1 cellular context compared by ENCODE assay signal in the genomic region with DNA sequence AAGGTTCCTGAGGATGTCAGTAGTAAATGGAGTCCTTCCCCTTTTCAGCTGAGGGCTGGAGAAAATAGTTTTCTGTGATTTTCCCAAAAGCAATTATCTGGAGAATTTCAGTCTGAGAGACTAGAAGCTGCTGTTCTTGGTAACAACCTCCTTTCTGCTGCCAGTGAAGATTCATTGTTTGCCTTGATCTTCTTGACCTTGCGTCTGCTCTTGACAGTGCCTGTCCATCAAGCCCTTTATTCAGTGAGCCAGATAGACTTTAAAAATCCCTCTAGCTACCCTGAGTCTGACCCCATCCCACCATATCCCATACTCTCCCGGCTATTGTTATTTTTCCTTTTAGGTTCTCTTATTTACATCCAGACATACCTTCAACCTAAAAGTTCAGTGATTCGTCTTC.
TF ChIP-seq lines count a peak whose summit lies in the region.

No MANE protein-coding gene starts in this region.

TF ChIP-seq in HEK293, 187 proteins besides CTCF, POLR2A, EP300 and RAD21:
- TF ChIP-seq, protein P1, sequence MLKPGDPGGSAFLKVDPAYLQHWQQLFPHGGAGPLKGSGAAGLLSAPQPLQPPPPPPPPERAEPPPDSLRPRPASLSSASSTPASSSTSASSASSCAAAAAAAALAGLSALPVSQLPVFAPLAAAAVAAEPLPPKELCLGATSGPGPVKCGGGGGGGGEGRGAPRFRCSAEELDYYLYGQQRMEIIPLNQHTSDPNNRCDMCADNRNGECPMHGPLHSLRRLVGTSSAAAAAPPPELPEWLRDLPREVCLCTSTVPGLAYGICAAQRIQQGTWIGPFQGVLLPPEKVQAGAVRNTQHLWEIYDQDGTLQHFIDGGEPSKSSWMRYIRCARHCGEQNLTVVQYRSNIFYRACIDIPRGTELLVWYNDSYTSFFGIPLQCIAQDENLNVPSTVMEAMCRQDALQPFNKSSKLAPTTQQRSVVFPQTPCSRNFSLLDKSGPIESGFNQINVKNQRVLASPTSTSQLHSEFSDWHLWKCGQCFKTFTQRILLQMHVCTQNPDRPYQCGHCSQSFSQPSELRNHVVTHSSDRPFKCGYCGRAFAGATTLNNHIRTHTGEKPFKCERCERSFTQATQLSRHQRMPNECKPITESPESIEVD (tag by site-specific recombination; IDR thresholded peaks at IDR 0.05), result peak; percentile 84
- TF ChIP-seq, protein P2, sequence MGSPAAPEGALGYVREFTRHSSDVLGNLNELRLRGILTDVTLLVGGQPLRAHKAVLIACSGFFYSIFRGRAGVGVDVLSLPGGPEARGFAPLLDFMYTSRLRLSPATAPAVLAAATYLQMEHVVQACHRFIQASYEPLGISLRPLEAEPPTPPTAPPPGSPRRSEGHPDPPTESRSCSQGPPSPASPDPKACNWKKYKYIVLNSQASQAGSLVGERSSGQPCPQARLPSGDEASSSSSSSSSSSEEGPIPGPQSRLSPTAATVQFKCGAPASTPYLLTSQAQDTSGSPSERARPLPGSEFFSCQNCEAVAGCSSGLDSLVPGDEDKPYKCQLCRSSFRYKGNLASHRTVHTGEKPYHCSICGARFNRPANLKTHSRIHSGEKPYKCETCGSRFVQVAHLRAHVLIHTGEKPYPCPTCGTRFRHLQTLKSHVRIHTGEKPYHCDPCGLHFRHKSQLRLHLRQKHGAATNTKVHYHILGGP (tag by site-specific recombination; IDR thresholded peaks at IDR 0.05), result no peak
- 0 out of 2 replicates have a peak, but pooled peaks have one; percentile 13 for TF ChIP-seq PRDM1 (tag by site-specific recombination; IDR thresholded peaks at IDR 0.05)
